In genomic region chr4:111689731-111690130, GRCh38 we compare ENCODE assay signal across 17 cellular contexts.
DNase-seq lines count a peak whose midpoint lies in the region; ATAC-seq and TF ChIP-seq lines count a peak whose summit lies in the region.
"Had no signal": no experiment of that assay in that cellular context is flagged by ENCODE, and none has a peak within 500 bp of the region (broad histone marks: within the 10 kb centered on the region; RNA-seq: fewer than 3 reads in every experiment).

No MANE protein-coding gene starts in this region.

- in situ Hi-C loops in SK-MEL-5 (cut with HindIII; ENCODE audit: low pct_unique_long_range_greater_than_20kb, low sequenced_read_pairs), result no loop called here

- no peak for TF ChIP-seq POLR2A in sigmoid colon (IDR thresholded peaks at IDR 0.05)

- H3K27me3 ChIP-seq in sigmoid colon, result no peaks in the 10 kb centered on the region
- H3K27me3 ChIP-seq: BLaER1 had no signal

- intact Hi-C loops in sigmoid colon (cut with DNase I), result loop anchor here (5.0 kb wide), 1 partner anchor 88 kb away; no protein-coding TSS in a partner anchor

- H3K4me3 ChIP-seq in fibroblast of the aortic adventitia (ENCODE audit: low read depth, low read length), result no peak overlapping the region
- H3K4me3 ChIP-seq in sigmoid colon, result no peak overlapping the region
- H3K4me3 ChIP-seq: BLaER1, skin epidermis had no signal

- peak; percentile 55 for DNase-seq in EL
- DNase-seq in SK-MEL-5 (ENCODE audit: low read depth, low spot score), result peak; percentile 88
- DNase-seq in fibroblast of the aortic adventitia (ENCODE audit: low read depth), result peak; percentile 8
- no peak for DNase-seq in sigmoid colon
- no peak for DNase-seq in NCI-H146 (lab: John Stamatoyannopoulos, UW)
- DNase-seq in germinal center (ENCODE audit: low spot score), result no peak
- no peak for DNase-seq in activated naive CD4-positive, alpha-beta T cell treated with anti-CD3 and anti-CD28 coated beads, Interleukin-2, amount 50 U/mL, for 16 hours
- DNase-seq: activated CD8-positive, alpha-beta T cell treated with anti-CD3 and anti-CD28 coated beads, Interleukin-2, amount 10 ng/mL, durations not matched to agents 7 days and 5 days; activated naive CD8-positive, alpha-beta T cell treated with anti-CD3 and anti-CD28 coated beads, Interleukin-2, amount 50 U/mL, for 24 hours; caudate nucleus; left colon; NCI-H1436; NK-92 treated with Interleukin-12 subunit alpha and Interleukin-12 subunit beta, amount 100 ng/mL, for 24 hours; WERI-Rb-1 had no signal

- no peak for TF ChIP-seq EP300 in sigmoid colon (IDR thresholded peaks at IDR 0.05)

- ATAC-seq in HG02973 (IDR thresholded peaks at IDR 0.05; ENCODE audit: unreplicated experiment), result no peak
- ATAC-seq: activated CD8-positive, alpha-beta T cell treated with anti-CD3 and anti-CD28 coated beads, Interleukin-2, amount 10 ng/mL, durations not matched to agents 7 days and 5 days; activated naive CD8-positive, alpha-beta T cell treated with anti-CD3 and anti-CD28 coated beads, Interleukin-2, amount 50 U/mL, for 24 hours; left colon had no signal

- no peaks in the 10 kb centered on the region for H3K9me3 ChIP-seq in sigmoid colon
- H3K9me3 ChIP-seq: BLaER1 had no signal

- peaks cover 0 to 50% (median 38%) of the 10 kb centered on the region in 4 donors for H3K4me1 ChIP-seq in sigmoid colon
- H3K4me1 ChIP-seq: BLaER1 had no signal

- TF ChIP-seq CTCF in fibroblast of the aortic adventitia (IDR thresholded peaks at IDR 0.05; ENCODE audit: insufficient read depth, low read length), result no peak
- peak in 1 of 4 experiments; percentile 16 for TF ChIP-seq CTCF in sigmoid colon (IDR thresholded peaks at IDR 0.05)

- 56 to 59% methylated on average over 1 of the region's 1 CpG for WGBS in sigmoid colon, 2 donors

- peak overlapping the region in 3 of 4 donors; percentile 57 to 68 (median 66) for H3K27ac ChIP-seq in sigmoid colon
- H3K27ac ChIP-seq: BLaER1, skin epidermis, WERI-Rb-1 had no signal

- no peaks in the 10 kb centered on the region for H3K36me3 ChIP-seq in sigmoid colon
- H3K36me3 ChIP-seq: BLaER1, WERI-Rb-1 had no signal

Comparison
In these comparisons a context has a peak if more than half of its experiments do, and no peak if none do; other contexts are left out.
1. DNase-seq: peak in EL (single experiment), SK-MEL-5 (single experiment) and fibroblast of the aortic adventitia (single experiment); none in sigmoid colon (single experiment), NCI-H146 (single experiment), germinal center (single experiment) and activated naive CD4-positive, alpha-beta T cell treated with anti-CD3 and anti-CD28 coated beads, Interleukin-2, amount 50 U/mL, for 16 hours (single experiment).